ENCODE assay signal across 17 cellular contexts in genomic region chr13:99340638-99341037, GRCh38. TPM values are rescaled to one million over a fixed set of nuclear protein-coding genes. Genes with fewer than 3 reads are reported as not detected.
DNase-seq lines count a peak whose midpoint lies in the region; ATAC-seq and TF ChIP-seq lines count a peak whose summit lies in the region.
"Had no signal": no experiment of that assay in that cellular context is flagged by ENCODE, and none has a peak within 500 bp of the region (broad histone marks: within the 10 kb centered on the region; RNA-seq: fewer than 3 reads in every experiment).

No MANE protein-coding gene starts in this region.

- peaks cover 57% of the 10 kb centered on the region for H3K36me3 Mint-ChIP-seq in activated T-cell treated with anti-CD3 and anti-CD28 coated beads, Interleukin-2, amount 50 U/mL, for 4 hours (ENCODE audit: insufficient read depth)
- peaks cover 90% of the 10 kb centered on the region for H3K36me3 Mint-ChIP-seq in activated T-cell treated with anti-CD3 and anti-CD28 coated beads, Interleukin-2, amount 50 U/mL, for 24 hours (ENCODE audit: low read depth)
- peaks cover 26% of the 10 kb centered on the region for H3K36me3 Mint-ChIP-seq in IgD-negative memory B cell
- H3K36me3 Mint-ChIP-seq in natural killer cell treated with Interleukin-12 subunit alpha and Interleukin-12 subunit beta and Interleukin-15 and Interleukin-18, amount 100 ng/mL, for 72 hours: peaks cover 31% of the 10 kb centered on the region

- H3K9me3 Mint-ChIP-seq in activated T-cell treated with anti-CD3 and anti-CD28 coated beads, Interleukin-2, amount 50 U/mL, for 4 hours: no peaks in the 10 kb centered on the region
- no peaks in the 10 kb centered on the region for H3K9me3 Mint-ChIP-seq in activated T-cell treated with anti-CD3 and anti-CD28 coated beads, Interleukin-2, amount 50 U/mL, for 24 hours
- no peaks in the 10 kb centered on the region for H3K9me3 Mint-ChIP-seq in IgD-negative memory B cell
- H3K9me3 Mint-ChIP-seq in natural killer cell treated with Interleukin-12 subunit alpha and Interleukin-12 subunit beta and Interleukin-15 and Interleukin-18, amount 100 ng/mL, for 72 hours: no peaks in the 10 kb centered on the region

- H3K27ac ChIP-seq in VCaP: peak overlapping the region; percentile 100

- H3K4me3 Mint-ChIP-seq in activated T-cell treated with anti-CD3 and anti-CD28 coated beads, Interleukin-2, amount 50 U/mL, for 4 hours: peak overlapping the region; percentile 70
- H3K4me3 Mint-ChIP-seq in activated T-cell treated with anti-CD3 and anti-CD28 coated beads, Interleukin-2, amount 50 U/mL, for 24 hours: no peak overlapping the region
- H3K4me3 Mint-ChIP-seq in IgD-negative memory B cell: no peak overlapping the region
- H3K4me3 Mint-ChIP-seq in natural killer cell treated with Interleukin-12 subunit alpha and Interleukin-12 subunit beta and Interleukin-15 and Interleukin-18, amount 100 ng/mL, for 72 hours: peak overlapping the region; percentile 69

- no peak for DNase-seq in activated T-cell treated with anti-CD3 and anti-CD28 coated beads, Interleukin-2, amount 50 U/mL, for 4 hours
- no peak for DNase-seq in activated T-cell treated with anti-CD3 and anti-CD28 coated beads, Interleukin-2, amount 50 U/mL, for 24 hours
- DNase-seq in natural killer cell treated with Interleukin-12 subunit alpha and Interleukin-12 subunit beta and Interleukin-15 and Interleukin-18, amount 100 ng/mL, for 72 hours (ENCODE audit: low spot score): no peak
- DNase-seq in stimulated activated naive CD4-positive, alpha-beta T cell treated with Interleukin-2 at 50 U/mL for 16 hours (lab: John Stamatoyannopoulos, UW): no peak
- no peak for DNase-seq in NCI-H748 (lab: John Stamatoyannopoulos, UW; ENCODE audit: unreplicated experiment)
- DNase-seq in mesenteric fat pad (ENCODE audit: low spot score): no peak
- DNase-seq: C1 segment of cervical spinal cord, DMS79 treated with DMSO at 0.1 percent for 48 hours, NCI-H1436 treated with DMSO at 0.1 percent for 48 hours, NCI-H2081 treated with DMSO at 0.1 percent for 48 hours, NCI-H526, Right ventricle myocardium superior had no signal

- H3K27me3 Mint-ChIP-seq in activated T-cell treated with anti-CD3 and anti-CD28 coated beads, Interleukin-2, amount 50 U/mL, for 4 hours (ENCODE audit: low read depth): no peaks in the 10 kb centered on the region
- H3K27me3 Mint-ChIP-seq in activated T-cell treated with anti-CD3 and anti-CD28 coated beads, Interleukin-2, amount 50 U/mL, for 24 hours: no peaks in the 10 kb centered on the region
- no peaks in the 10 kb centered on the region for H3K27me3 Mint-ChIP-seq in IgD-negative memory B cell
- H3K27me3 Mint-ChIP-seq in natural killer cell treated with Interleukin-12 subunit alpha and Interleukin-12 subunit beta and Interleukin-15 and Interleukin-18, amount 100 ng/mL, for 72 hours: peaks cover 5 to 6% of the 10 kb centered on the region in 2 donors

- H3K4me1 Mint-ChIP-seq in activated T-cell treated with anti-CD3 and anti-CD28 coated beads, Interleukin-2, amount 50 U/mL, for 4 hours (ENCODE audit: low read depth): peaks cover 80% of the 10 kb centered on the region
- peaks cover 70% of the 10 kb centered on the region for H3K4me1 Mint-ChIP-seq in activated T-cell treated with anti-CD3 and anti-CD28 coated beads, Interleukin-2, amount 50 U/mL, for 24 hours (ENCODE audit: low read depth)
- peaks cover 16 to 21% (median 17%) of the 10 kb centered on the region in 3 donors for H3K4me1 Mint-ChIP-seq in IgD-negative memory B cell
- H3K4me1 Mint-ChIP-seq in natural killer cell treated with Interleukin-12 subunit alpha and Interleukin-12 subunit beta and Interleukin-15 and Interleukin-18, amount 100 ng/mL, for 72 hours (ENCODE audit: low read depth in 2 of 2): peaks cover 39 to 47% of the 10 kb centered on the region in 2 donors

- TF ChIP-seq CTCF in VCaP (conservative IDR thresholded peaks at IDR 0.05): no peak

- H3K27ac Mint-ChIP-seq in activated T-cell treated with anti-CD3 and anti-CD28 coated beads, Interleukin-2, amount 50 U/mL, for 24 hours: no peak overlapping the region
- H3K27ac Mint-ChIP-seq in IgD-negative memory B cell: peak overlapping the region in 2 of 3 donors; percentile 0 to 82
- H3K27ac Mint-ChIP-seq in natural killer cell treated with Interleukin-12 subunit alpha and Interleukin-12 subunit beta and Interleukin-15 and Interleukin-18, amount 100 ng/mL, for 72 hours: no peak overlapping the region

- no peak for ATAC-seq in activated T-cell treated with anti-CD3 and anti-CD28 coated beads, Interleukin-2, amount 50 U/mL, for 4 hours
- ATAC-seq in natural killer cell treated with Interleukin-12 subunit alpha and Interleukin-12 subunit beta and Interleukin-15 and Interleukin-18, amount 100 ng/mL, for 72 hours: no peak
- ATAC-seq: HCT116 had no signal

RNA-seq across cellular contexts. Expression of gene GPR183, which starts 33.4 kb away (rescaled TPM):
- 10 to 100 TPM; 48.6 to 86.8 (median 65.7) TPM for total RNA-seq in activated T-cell treated with anti-CD3 and anti-CD28 coated beads, Interleukin-2, amount 50 U/mL, for 4 hours
- polyA plus RNA-seq in IgD-negative memory B cell: 494 TPM
- total RNA-seq in natural killer cell treated with Interleukin-12 subunit alpha and Interleukin-12 subunit beta and Interleukin-15 and Interleukin-18, amount 100 ng/mL, for 72 hours: 10 to 100 TPM in 1 of 2 donors, 1 to 10 TPM in 1; 5.4 to 10.2 TPM
- total RNA-seq in mesenteric fat pad: 32.6 TPM
- total RNA-seq: A172, HT1080 had no signal

Comparison
In these comparisons a context has a peak if more than half of its experiments do, and no peak if none do; other contexts are left out.
1. H3K4me3 Mint-ChIP-seq: peak in activated T-cell treated with anti-CD3 and anti-CD28 coated beads, Interleukin-2, amount 50 U/mL, for 4 hours (single experiment) and natural killer cell treated with Interleukin-12 subunit alpha and Interleukin-12 subunit beta and Interleukin-15 and Interleukin-18, amount 100 ng/mL, for 72 hours (single experiment); none in activated T-cell treated with anti-CD3 and anti-CD28 coated beads, Interleukin-2, amount 50 U/mL, for 24 hours (single experiment) and IgD-negative memory B cell (0 of 4).
2. H3K27ac Mint-ChIP-seq: peak in IgD-negative memory B cell (2 of 3); none in activated T-cell treated with anti-CD3 and anti-CD28 coated beads, Interleukin-2, amount 50 U/mL, for 24 hours (single experiment) and natural killer cell treated with Interleukin-12 subunit alpha and Interleukin-12 subunit beta and Interleukin-15 and Interleukin-18, amount 100 ng/mL, for 72 hours (0 of 2).